ENCODE assay signal across 17 cellular contexts in the genomic region with DNA sequence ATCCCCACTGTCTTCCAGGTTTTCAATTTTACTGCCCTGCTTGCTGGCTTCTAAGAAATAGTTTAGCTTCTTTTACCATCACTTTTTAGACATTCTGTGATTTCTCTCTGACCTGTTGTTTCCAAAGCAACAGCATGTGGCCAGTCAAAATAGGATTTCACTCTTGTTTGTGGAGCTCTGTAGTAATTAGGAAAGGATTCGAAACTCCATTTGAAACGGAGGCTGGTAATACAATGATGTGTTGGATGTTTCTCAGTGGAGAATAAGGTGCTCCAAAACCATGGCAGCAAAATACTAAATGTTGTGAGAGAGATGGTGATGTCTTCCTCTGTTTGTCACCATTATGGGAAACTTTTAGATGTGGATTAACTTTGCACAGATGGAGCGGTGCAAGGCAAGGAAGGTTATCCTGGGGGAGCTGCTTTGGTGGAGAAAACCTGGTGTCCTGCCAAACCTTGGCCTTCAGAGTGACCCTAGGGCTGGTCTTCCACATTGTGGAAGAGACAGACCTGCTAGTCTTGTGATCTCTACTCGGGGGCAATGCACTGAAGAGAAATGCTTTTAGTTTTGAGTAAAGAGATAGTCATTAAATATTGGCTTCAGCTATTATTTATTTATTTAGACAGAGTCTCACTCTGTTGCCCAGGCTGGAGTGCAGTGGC.
"Had no signal": no experiment of that assay in that cellular context is flagged by ENCODE, and none has a peak within 500 bp of the region (broad histone marks: within the 10 kb centered on the region; RNA-seq: fewer than 3 reads in every experiment).

No MANE protein-coding gene starts in this region.

- H3K4me3 ChIP-seq: colonic mucosa, sigmoid colon, SJSA1, spleen, tibial artery, vagina had no signal

- H3K27me3 ChIP-seq: colonic mucosa, foreskin keratinocyte, sigmoid colon, SJSA1, spleen, tibial artery, vagina had no signal

- H3K9me3 Mint-ChIP-seq: nephron progenitor cell had no signal

- H3K27me3 Mint-ChIP-seq: activated CD8-positive, alpha-beta memory T cell treated with anti-CD3 and anti-CD28 coated beads, Interleukin-2, amount 10 ng/mL, durations not matched to agents 7 days and 5 days had no signal

- H3K27ac ChIP-seq: colonic mucosa, foreskin keratinocyte, sigmoid colon, SJSA1, spleen, tibial artery, vagina had no signal

- ATAC-seq: activated CD8-positive, alpha-beta memory T cell treated with anti-CD3 and anti-CD28 coated beads, Interleukin-2, amount 10 ng/mL, durations not matched to agents 7 days and 5 days; esophagus mucosa; foreskin keratinocyte had no signal

- DNase-seq: activated CD4-positive, alpha-beta T cell treated with anti-CD3 and anti-CD28 coated beads for 48 hours; activated CD8-positive, alpha-beta memory T cell treated with anti-CD3 and anti-CD28 coated beads, Interleukin-2, amount 10 ng/mL, durations not matched to agents 7 days and 5 days; activated naive CD4-positive, alpha-beta T cell treated with Interleukin-2 at 50 U/mL for 16 hours; colonic mucosa; foreskin keratinocyte; head of caudate nucleus; kidney glomerular epithelial cell; mesendoderm; nephron progenitor cell; sigmoid colon; spleen; stimulated activated CD4-positive, alpha-beta T cell treated with anti-CD3 and anti-CD28 coated beads, Interleukin-1b, Interleukin-23, amount 100 ng/mL, for 48 hours; T-helper 2 cell; tibial artery had no signal

- H3K4me3 Mint-ChIP-seq: activated CD8-positive, alpha-beta memory T cell treated with anti-CD3 and anti-CD28 coated beads, Interleukin-2, amount 10 ng/mL, durations not matched to agents 7 days and 5 days; nephron progenitor cell had no signal

- H3K9me3 ChIP-seq: colonic mucosa, sigmoid colon, SJSA1, spleen, tibial artery, vagina had no signal

- H3K36me3 ChIP-seq: colonic mucosa, sigmoid colon, SJSA1, spleen, tibial artery, vagina had no signal

- H3K27ac Mint-ChIP-seq: activated CD8-positive, alpha-beta memory T cell treated with anti-CD3 and anti-CD28 coated beads, Interleukin-2, amount 10 ng/mL, durations not matched to agents 7 days and 5 days; nephron progenitor cell had no signal

- H3K4me1 ChIP-seq: colonic mucosa, SJSA1, tibial artery had no signal
